In genomic region chr12:40946612-40947194, GRCh38 we compare ENCODE assay signal across 8 cellular contexts.
DNase-seq lines count a peak whose midpoint lies in the region; ATAC-seq and TF ChIP-seq lines count a peak whose summit lies in the region.

No MANE protein-coding gene starts in this region.

- DNase-seq in SHP77 (lab: John Stamatoyannopoulos, UW) (peak; percentile 1 to 19), SHP77 treated with DMSO at 0.1 percent for 48 hours (lab: John Stamatoyannopoulos, UW) (no peak), MV-4-11 (lab: John Stamatoyannopoulos, UW) (peak; percentile 27), amniotic epithelial cell (ENCODE audit: low read depth) (peak; percentile 45), kidney epithelial cell (ENCODE audit: low read depth) (no peak), NCI-H2227 (lab: John Stamatoyannopoulos, UW; ENCODE audit: unreplicated experiment) (no peak)
- no peak for DNase-seq in activated effector memory CD4-positive, alpha-beta T cell treated with Interleukin-2 at 50 U/mL for 16 hours

- H3K27me3 ChIP-seq in kidney epithelial cell (ENCODE audit: control insufficient read depth, insufficient read depth, low read length): no peaks in the 10 kb centered on the region

- TF ChIP-seq CTCF in kidney epithelial cell (IDR thresholded peaks at IDR 0.05; ENCODE audit: insufficient read depth, low read length, poor library complexity, severe bottlenecking): peak; percentile 35

- H3K36me3 ChIP-seq in kidney epithelial cell (ENCODE audit: control insufficient read depth, insufficient read depth, low read length): no peaks in the 10 kb centered on the region

- ATAC-seq in HG03159 (IDR thresholded peaks at IDR 0.05; ENCODE audit: unreplicated experiment): no peak

- H3K4me3 ChIP-seq in kidney epithelial cell (ENCODE audit: low read depth, low read length): no peak overlapping the region

Comparison
In these comparisons a context has a peak if more than half of its experiments do, and no peak if none do; other contexts are left out.
1. DNase-seq: peak in SHP77 (2 of 2), MV-4-11 (single experiment) and amniotic epithelial cell (single experiment); none in SHP77 treated with DMSO at 0.1 percent for 48 hours (single experiment), kidney epithelial cell (single experiment), NCI-H2227 (single experiment) and activated effector memory CD4-positive, alpha-beta T cell treated with Interleukin-2 at 50 U/mL for 16 hours (single experiment).